ENCODE assay signal across 32 cellular contexts in genomic region chr14:42504433-42504832, GRCh38.
"Had no signal": no experiment of that assay in that cellular context is flagged by ENCODE, and none has a peak within 500 bp of the region (broad histone marks: within the 10 kb centered on the region; RNA-seq: fewer than 3 reads in every experiment).

No MANE protein-coding gene starts in this region.

- ATAC-seq: activated CD4-positive, CD25-positive, alpha-beta regulatory T cell treated with anti-CD3 and anti-CD28 coated beads, Interleukin-2, amount 50 U/mL, for 24 hours; activated CD8-positive, alpha-beta T cell treated with anti-CD3 and anti-CD28 coated beads for 36 hours; activated T-cell treated with anti-CD3 and anti-CD28 coated beads, Interleukin-2, amount 50 U/mL, for 4 hours; activated T-helper 17 cell treated with anti-CD3 and anti-CD28 coated beads, Interleukin-2, amount 50 U/mL, for 72 hours; effector memory CD8-positive, alpha-beta T cell; gastroesophageal sphincter; heart right ventricle; T-helper 17 cell had no signal

- H3K27ac Mint-ChIP-seq: activated B cell treated with CpG ODN at 0.5 μM for 24 hours; activated CD8-positive, alpha-beta T cell treated with anti-CD3 and anti-CD28 coated beads for 36 hours; activated naive CD4-positive, alpha-beta T cell treated with anti-CD3 and anti-CD28 coated beads for 36 hours; activated naive CD4-positive, alpha-beta T cell treated with anti-CD3 and anti-CD28 coated beads, Interleukin-2, amount 50 U/mL, for 24 hours; activated naive CD8-positive, alpha-beta T cell treated with anti-CD3 and anti-CD28 coated beads for 36 hours; activated T-helper 17 cell treated with anti-CD3 and anti-CD28 coated beads, Interleukin-2, amount 50 U/mL, for 72 hours; effector memory CD8-positive, alpha-beta T cell; T-helper 17 cell; T-helper 2 cell treated with Interferon-gamma antibody and Interleukin-4, amounts not matched to agents 5 μg/mL and 100 μg/mL, for 36 hours had no signal

- H3K4me1 Mint-ChIP-seq: activated B cell treated with CpG ODN at 0.5 μM for 24 hours; activated naive CD4-positive, alpha-beta T cell treated with anti-CD3 and anti-CD28 coated beads, Interleukin-2, amount 50 U/mL, for 24 hours; activated naive CD8-positive, alpha-beta T cell treated with anti-CD3 and anti-CD28 coated beads for 36 hours; activated T-helper 17 cell treated with anti-CD3 and anti-CD28 coated beads, Interleukin-2, amount 50 U/mL, for 72 hours; T-helper 17 cell had no signal

- H3K27ac ChIP-seq: brain microvascular endothelial cell, epithelial cell of prostate, esophagus squamous epithelium, gastroesophageal sphincter, heart right ventricle, WERI-Rb-1 had no signal

- H3K27me3 Mint-ChIP-seq: activated B cell treated with CpG ODN at 0.5 μM for 24 hours; activated CD8-positive, alpha-beta T cell treated with anti-CD3 and anti-CD28 coated beads for 36 hours; activated naive CD4-positive, alpha-beta T cell treated with anti-CD3 and anti-CD28 coated beads, Interleukin-2, amount 50 U/mL, for 24 hours; activated naive CD8-positive, alpha-beta T cell treated with anti-CD3 and anti-CD28 coated beads for 36 hours; activated T-helper 17 cell treated with anti-CD3 and anti-CD28 coated beads, Interleukin-2, amount 50 U/mL, for 72 hours; effector memory CD8-positive, alpha-beta T cell; T-helper 17 cell had no signal

- H3K4me3 ChIP-seq: esophagus squamous epithelium, gastroesophageal sphincter, heart right ventricle had no signal

- H3K9me3 Mint-ChIP-seq: activated B cell treated with CpG ODN at 0.5 μM for 24 hours; activated naive CD8-positive, alpha-beta T cell treated with anti-CD3 and anti-CD28 coated beads for 36 hours had no signal

- H3K36me3 Mint-ChIP-seq: activated naive CD4-positive, alpha-beta T cell treated with anti-CD3 and anti-CD28 coated beads, Interleukin-2, amount 50 U/mL, for 24 hours; activated naive CD8-positive, alpha-beta T cell treated with anti-CD3 and anti-CD28 coated beads for 36 hours had no signal

- H3K36me3 ChIP-seq: brain microvascular endothelial cell, esophagus squamous epithelium, gastroesophageal sphincter, heart right ventricle, WERI-Rb-1 had no signal

- H3K4me1 ChIP-seq: esophagus squamous epithelium, gastroesophageal sphincter, heart right ventricle had no signal

- H3K9me3 ChIP-seq: esophagus squamous epithelium, gastroesophageal sphincter, heart right ventricle had no signal

- H3K4me3 Mint-ChIP-seq: activated B cell treated with CpG ODN at 0.5 μM for 24 hours; activated CD8-positive, alpha-beta T cell treated with anti-CD3 and anti-CD28 coated beads for 36 hours; activated naive CD4-positive, alpha-beta T cell treated with anti-CD3 and anti-CD28 coated beads for 36 hours; activated naive CD4-positive, alpha-beta T cell treated with anti-CD3 and anti-CD28 coated beads, Interleukin-2, amount 50 U/mL, for 24 hours; activated naive CD8-positive, alpha-beta T cell treated with anti-CD3 and anti-CD28 coated beads for 36 hours; activated T-cell treated with anti-CD3 and anti-CD28 coated beads, Interleukin-2, amount 50 U/mL, for 4 hours; activated T-helper 17 cell treated with anti-CD3 and anti-CD28 coated beads, Interleukin-2, amount 50 U/mL, for 72 hours; effector memory CD8-positive, alpha-beta T cell; T-helper 17 cell; T-helper 2 cell treated with Interferon-gamma antibody and Interleukin-4, amounts not matched to agents 5 μg/mL and 100 μg/mL, for 36 hours had no signal

- H3K27me3 ChIP-seq: brain microvascular endothelial cell, esophagus squamous epithelium, gastroesophageal sphincter, heart right ventricle had no signal

- DNase-seq: activated B cell treated with CpG ODN at 0.5 μM for 24 hours; activated CD4-positive, alpha-beta T cell treated with anti-CD3 and anti-CD28 coated beads for 48 hours; activated CD4-positive, alpha-beta T cell treated with anti-CD3 and anti-CD28 coated beads, Interleukin-2, amount 50 U/mL, for 1 hour; activated CD4-positive, alpha-beta T cell treated with anti-CD3 and anti-CD28 coated beads, Interleukin-2, amount 50 U/mL, for 48 hours; activated CD8-positive, alpha-beta memory T cell treated with anti-CD3 and anti-CD28 coated beads for 24 hours; activated CD8-positive, alpha-beta T cell treated with anti-CD3 and anti-CD28 coated beads for 36 hours; activated effector memory CD4-positive, alpha-beta T cell treated with Interleukin-2 at 50 U/mL for 16 hours; activated gamma-delta T cell treated with Interleukin-2 at 50 U/mL for 16 hours; activated naive CD4-positive, alpha-beta T cell treated with anti-CD3 and anti-CD28 coated beads for 36 hours; activated naive CD8-positive, alpha-beta T cell treated with anti-CD3 and anti-CD28 coated beads for 36 hours; activated T-cell treated with anti-CD3 and anti-CD28 coated beads, Interleukin-2, amount 50 U/mL, for 4 hours; amniotic stem cell; anterior cingulate cortex; brain microvascular endothelial cell; caudate nucleus; cortex of kidney; dermis blood vessel endothelial cell; effector CD4-positive, alpha-beta T cell; effector memory CD8-positive, alpha-beta T cell; esophagus squamous epithelium; foreskin melanocyte; heart right ventricle; T-helper 1 cell; T-helper 17 cell; T1000; WERI-Rb-1 had no signal
